8 cellular contexts compared by ENCODE assay signal in the genomic region with DNA sequence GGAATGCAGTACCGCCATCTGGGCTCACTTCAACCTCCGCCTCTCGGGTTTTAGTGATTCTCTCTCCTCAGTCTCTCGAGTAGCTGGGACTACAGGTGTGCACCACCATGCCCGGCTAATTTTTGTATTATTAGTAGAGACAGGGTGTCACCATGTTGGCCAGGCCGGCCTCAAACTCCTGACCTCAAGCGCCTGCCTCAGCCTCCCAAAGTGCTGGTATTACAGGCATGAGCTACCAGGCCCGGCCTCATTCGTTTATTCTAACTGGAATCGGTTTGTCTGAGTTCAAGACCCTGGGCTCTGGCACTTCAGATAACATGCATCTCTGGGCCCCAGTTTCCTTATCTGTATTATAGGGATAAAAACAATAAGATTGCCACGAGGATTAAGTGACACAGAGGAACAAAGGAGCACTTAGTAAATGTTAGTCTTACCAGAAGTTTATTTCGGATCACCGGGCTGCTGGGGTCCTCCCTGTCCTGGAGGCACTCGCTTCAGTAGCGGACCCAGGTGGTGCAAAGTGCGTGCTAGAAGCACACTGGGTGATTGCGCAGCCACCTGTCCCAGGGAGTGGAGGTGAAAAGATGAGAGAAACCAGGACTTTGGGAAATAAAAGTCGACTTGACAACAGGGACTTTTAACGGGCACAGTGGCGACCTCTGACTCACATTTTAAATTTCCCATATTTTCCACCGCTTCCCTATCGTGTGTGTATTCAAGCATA. TPM values are rescaled to one million over a fixed set of nuclear protein-coding genes. Genes with fewer than 3 reads are reported as not detected.
DNase-seq lines count a peak whose midpoint lies in the region; ATAC-seq lines count a peak whose summit lies in the region.

No MANE protein-coding gene starts in this region.

- CTCF ChIA-PET in activated CD4-positive, alpha-beta T cell treated with anti-CD3 and anti-CD28 coated beads, Interleukin-2, amount 10 ng/mL, durations not matched to agents 7 days and 5 days (lab: Charles Lee), result interaction anchor here (0.6 kb wide), 1 partner anchor 327 kb away, joined by 4 read pairs; no protein-coding TSS in a partner anchor

- peaks cover 3% of the 10 kb centered on the region for H3K27me3 Mint-ChIP-seq in activated CD4-positive, alpha-beta T cell treated with anti-CD3 and anti-CD28 coated beads, Interleukin-2, amount 10 ng/mL, durations not matched to agents 7 days and 5 days

- POLR2A ChIA-PET in activated CD4-positive, alpha-beta T cell treated with anti-CD3 and anti-CD28 coated beads, Interleukin-2, amount 10 ng/mL, durations not matched to agents 7 days and 5 days (lab: Charles Lee), result no interaction called here

- no peak for ATAC-seq in GM21367 (IDR thresholded peaks at IDR 0.05; ENCODE audit: unreplicated experiment)

- DNase-seq in activated CD4-positive, alpha-beta T cell treated with anti-CD3 and anti-CD28 coated beads, Interleukin-2, amount 10 ng/mL, durations not matched to agents 7 days and 5 days, result no peak
- DNase-seq in activated CD4-positive, alpha-beta T cell treated with anti-CD3 and anti-CD28 coated beads for 48 hours, result no peak
- peak; percentile 5 for DNase-seq in amniotic epithelial cell (ENCODE audit: low read depth)
- DNase-seq in iPS-NIHi7 (ENCODE audit: extremely low spot score), result peak; percentile 55
- peak; percentile 27 for DNase-seq in stimulated activated CD8-positive, alpha-beta memory T cell treated with anti-CD3 and anti-CD28 coated beads, Interleukin-4, amount 100 ng/mL, for 48 hours
- no peak for DNase-seq in GM19240 (ENCODE audit: insufficient read length, low spot score)
- DNase-seq in Kasumi-1 (lab: John Stamatoyannopoulos, UW), result no peak

- peak overlapping the region; percentile 88 for H3K4me3 Mint-ChIP-seq in activated CD4-positive, alpha-beta T cell treated with anti-CD3 and anti-CD28 coated beads, Interleukin-2, amount 10 ng/mL, durations not matched to agents 7 days and 5 days

- no peaks in the 10 kb centered on the region for H3K9me3 Mint-ChIP-seq in activated CD4-positive, alpha-beta T cell treated with anti-CD3 and anti-CD28 coated beads, Interleukin-2, amount 10 ng/mL, durations not matched to agents 7 days and 5 days

- H3K27ac Mint-ChIP-seq in activated CD4-positive, alpha-beta T cell treated with anti-CD3 and anti-CD28 coated beads, Interleukin-2, amount 10 ng/mL, durations not matched to agents 7 days and 5 days, result no peak overlapping the region

- peaks cover 18% of the 10 kb centered on the region for H3K4me1 Mint-ChIP-seq in activated CD4-positive, alpha-beta T cell treated with anti-CD3 and anti-CD28 coated beads, Interleukin-2, amount 10 ng/mL, durations not matched to agents 7 days and 5 days

- H3K36me3 Mint-ChIP-seq in activated CD4-positive, alpha-beta T cell treated with anti-CD3 and anti-CD28 coated beads, Interleukin-2, amount 10 ng/mL, durations not matched to agents 7 days and 5 days (ENCODE audit: low read depth), result no peaks in the 10 kb centered on the region

RNA-seq across cellular contexts. Expression of gene ACACB, which starts 37.5 kb away (rescaled TPM):
- 10 to 100 TPM; 10.3 to 13.3 TPM for total RNA-seq in activated CD4-positive, alpha-beta T cell treated with anti-CD3 and anti-CD28 coated beads, Interleukin-2, amount 10 ng/mL, durations not matched to agents 7 days and 5 days

RNA-seq across cellular contexts. Expression of gene UNG, which starts 56.5 kb away (rescaled TPM):
- 10 to 100 TPM; 40.2 to 45.2 TPM for total RNA-seq in activated CD4-positive, alpha-beta T cell treated with anti-CD3 and anti-CD28 coated beads, Interleukin-2, amount 10 ng/mL, durations not matched to agents 7 days and 5 days

Comparison
In these comparisons a context has a peak if more than half of its experiments do, and no peak if none do; other contexts are left out.
1. DNase-seq: peak in amniotic epithelial cell (single experiment), iPS-NIHi7 (single experiment) and stimulated activated CD8-positive, alpha-beta memory T cell treated with anti-CD3 and anti-CD28 coated beads, Interleukin-4, amount 100 ng/mL, for 48 hours (single experiment); none in activated CD4-positive, alpha-beta T cell treated with anti-CD3 and anti-CD28 coated beads, Interleukin-2, amount 10 ng/mL, durations not matched to agents 7 days and 5 days (single experiment), activated CD4-positive, alpha-beta T cell treated with anti-CD3 and anti-CD28 coated beads for 48 hours (single experiment), GM19240 (single experiment) and Kasumi-1 (0 of 2).